1 cellular context compared by ENCODE assay signal in genomic region chr12:57645990-57646658, GRCh38. TPM values are rescaled to one million over a fixed set of nuclear protein-coding genes. Genes with fewer than 3 reads are reported as not detected.
"Had no signal": no experiment of that assay in that cellular context is flagged by ENCODE, and none has a peak within 500 bp of the region (broad histone marks: within the 10 kb centered on the region; RNA-seq: fewer than 3 reads in every experiment).

No MANE protein-coding gene starts in this region.

RNA-seq across cellular contexts. Expression of gene B4GALNT1, which starts 13.1 kb away (rescaled TPM):
- total RNA-seq: cardiac muscle cell had no signal
